In the genomic region with DNA sequence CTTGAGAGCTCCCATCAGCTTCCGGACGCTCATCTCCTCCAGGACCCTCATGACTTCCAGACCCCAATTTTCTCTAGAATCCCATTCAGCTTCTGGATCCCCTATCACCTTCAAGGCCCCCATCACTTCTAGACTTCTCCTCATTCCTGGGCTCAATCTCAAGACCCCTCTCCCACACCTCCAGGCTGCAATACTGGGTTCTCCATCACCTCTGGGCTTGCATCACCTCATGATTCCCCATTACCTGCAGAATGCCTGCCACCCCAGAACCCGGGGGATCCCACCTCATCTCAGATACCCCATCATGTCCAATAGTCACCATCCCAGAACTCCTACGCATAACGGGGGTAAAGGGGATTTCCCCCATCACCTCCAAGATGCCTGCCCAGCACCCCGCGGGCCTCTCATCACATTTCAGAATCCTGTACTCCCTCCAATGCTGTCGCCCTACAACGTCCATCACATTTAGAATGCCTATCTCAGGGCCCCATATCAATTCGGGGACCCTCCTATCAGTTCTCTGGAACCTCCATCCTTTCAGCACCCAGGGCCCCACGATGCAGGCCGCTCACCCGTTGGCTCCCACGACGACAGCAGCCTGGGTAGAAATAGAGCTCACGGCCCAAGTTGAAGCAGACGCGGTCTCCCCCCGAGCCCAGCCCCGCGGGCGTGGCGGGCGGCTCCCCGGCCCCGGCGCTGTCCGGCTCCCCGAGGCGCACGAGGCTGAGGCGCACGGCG, we compare ENCODE assay signal across 8 cellular contexts. TPM values are rescaled to one million over a fixed set of nuclear protein-coding genes. Genes with fewer than 3 reads are reported as not detected.
A peak's percentile ranks its signal among the peaks of the same experiment; 100 is the strongest.
DNase-seq lines count a peak whose midpoint lies in the region; ATAC-seq and TF ChIP-seq lines count a peak whose summit lies in the region.

No MANE protein-coding gene starts in this region.

- H2AFZ ChIP-seq in mesenchymal stem cell (ENCODE audit: low read depth, low read length) = peak overlapping the region; percentile 44

- H3K4me2 ChIP-seq in mesenchymal stem cell (ENCODE audit: low read length, poor library complexity, severe bottlenecking) = peak overlapping the region; percentile 51

- H4K91ac ChIP-seq in mesenchymal stem cell (ENCODE audit: low read length) = peak overlapping the region; percentile 97

- peak overlapping the region; percentile 83 for H2BK15ac ChIP-seq in mesenchymal stem cell (ENCODE audit: low read depth, poor library complexity, severe bottlenecking)

- TF ChIP-seq POLR2A in uterus (IDR thresholded peaks at IDR 0.05) = no peak

- H3K4me3 ChIP-seq in astrocyte of the spinal cord (ENCODE audit: low read depth, low read length) (peak overlapping the region; percentile 71), mesenchymal stem cell (ENCODE audit: insufficient read depth in 1 of 2, low read depth in 1 of 2, low read length in 2 of 2) (peak overlapping the region; percentile 96 to 98), uterus (peak overlapping the region; percentile 52 to 80)

- H3K9me3 ChIP-seq in mesenchymal stem cell (ENCODE audit: control insufficient read depth, low read length) = no peaks in the 10 kb centered on the region
- no peaks in the 10 kb centered on the region for H3K9me3 ChIP-seq in uterus

- peak overlapping the region; percentile 34 to 92 for H3K4ac ChIP-seq in mesenchymal stem cell (ENCODE audit: low read depth in 1 of 2, low read length in 2 of 2)

- peak overlapping the region; percentile 97 for H2BK120ac ChIP-seq in mesenchymal stem cell (ENCODE audit: low read depth, low read length)

- 9% methylated on average over 31 of the region's 34 CpGs for WGBS in mesenchymal stem cell

- peaks cover 13% of the 10 kb centered on the region for H3K4me1 ChIP-seq in mesenchymal stem cell (ENCODE audit: control insufficient read depth, insufficient read depth, low read depth, low read length)
- peaks cover 0 to 4% of the 10 kb centered on the region in 2 donors for H3K4me1 ChIP-seq in uterus

- H3K27me3 ChIP-seq in mesenchymal stem cell (ENCODE audit: control insufficient read depth in 1 of 2, insufficient read depth in 1 of 2, low read length in 2 of 2) (no peaks in the 10 kb centered on the region), uterus (no peaks in the 10 kb centered on the region)

- DNase-seq in astrocyte of the spinal cord (ENCODE audit: low read depth, low spot score) = no peak
- DNase-seq in mesenchymal stem cell = no peak
- no peak for DNase-seq in uterus
- DNase-seq in NCI-H526 treated with DMSO at 0.1 percent for 48 hours (lab: John Stamatoyannopoulos, UW) = no peak
- DNase-seq in NCI-H187 (lab: John Stamatoyannopoulos, UW) = no peak

- TF ChIP-seq CTCF in astrocyte of the spinal cord (IDR thresholded peaks at IDR 0.05; ENCODE audit: low read depth, low read length) = no peak
- no peak for TF ChIP-seq CTCF in uterus (IDR thresholded peaks at IDR 0.05)

- H4K8ac ChIP-seq in mesenchymal stem cell (ENCODE audit: low read length) = peak overlapping the region; percentile 98

- peak overlapping the region in 1 of 2 experiments; percentile 79 for H3K14ac ChIP-seq in mesenchymal stem cell (ENCODE audit: low read length in 2 of 2)

- peak overlapping the region in 1 of 2 experiments; percentile 96 for H3K23ac ChIP-seq in mesenchymal stem cell (ENCODE audit: low read length in 2 of 2)

- H3K27ac ChIP-seq in mesenchymal stem cell (ENCODE audit: low read length, poor library complexity, severe bottlenecking) = no peak overlapping the region
- peak overlapping the region; percentile 62 to 85 for H3K27ac ChIP-seq in uterus

- H3K79me1 ChIP-seq in mesenchymal stem cell (replicated peaks; ENCODE audit: low read length, poor library complexity, severe bottlenecking) = peaks cover 12% of the 10 kb centered on the region

- H2BK12ac ChIP-seq in mesenchymal stem cell (ENCODE audit: low read length in 2 of 2) = no peak overlapping the region

- ATAC-seq in GM18511 (IDR thresholded peaks at IDR 0.05; ENCODE audit: unreplicated experiment) (peak; percentile 27), HG03135 (IDR thresholded peaks at IDR 0.05; ENCODE audit: unreplicated experiment) (peak; percentile 17), HG02884 (IDR thresholded peaks at IDR 0.05; ENCODE audit: unreplicated experiment) (no peak)

- H3K9ac ChIP-seq in mesenchymal stem cell (ENCODE audit: low read length) = peak overlapping the region; percentile 97

- H2AK5ac ChIP-seq in mesenchymal stem cell (ENCODE audit: low read length, severe bottlenecking) = no peak overlapping the region

- H2BK5ac ChIP-seq in mesenchymal stem cell (ENCODE audit: low read depth, low read length, poor library complexity, severe bottlenecking) = peak overlapping the region; percentile 89

- peak overlapping the region; percentile 98 to 99 for H3K18ac ChIP-seq in mesenchymal stem cell (ENCODE audit: low read depth in 1 of 2, low read length in 2 of 2)

- in situ Hi-C loops in astrocyte of the spinal cord (cut with HindIII; ENCODE audit: low sequenced_read_pairs) = no loop called here

- peaks cover 30 to 35% of the 10 kb centered on the region in 2 experiments for H3K36me3 ChIP-seq in mesenchymal stem cell (ENCODE audit: control insufficient read depth in 1 of 2, insufficient read depth in 2 of 2, low read depth in 1 of 2, low read length in 2 of 2)
- H3K36me3 ChIP-seq in uterus = no peaks in the 10 kb centered on the region

- intact Hi-C loops in uterus (cut with DNase I; ENCODE audit: low total_unique reads) = no loop called here

RNA-seq across cellular contexts. Expression of a gene that starts 0.7 kb away (rescaled TPM):
- polyA plus RNA-seq in mesenchymal stem cell (2013, experiment 1 of 2) = 35.9 TPM
- 32.6 TPM for polyA plus RNA-seq in mesenchymal stem cell (2013, experiment 2 of 2)
- 100 to 1,000 TPM in 1 of 4 donors, 10 to 100 TPM in 2, 1 to 10 TPM in 1; 4.4 to 103 (median 36.9) TPM for total RNA-seq in uterus

RNA-seq across cellular contexts. Expression of a gene that starts 9.6 kb away (rescaled TPM):
- 54.2 TPM for polyA plus RNA-seq in mesenchymal stem cell (2013, experiment 1 of 2)
- 51.7 TPM for polyA plus RNA-seq in mesenchymal stem cell (2013, experiment 2 of 2)
- 100 to 1,000 TPM in 1 of 4 donors, 10 to 100 TPM in 3; 15.3 to 211 (median 43.8) TPM for total RNA-seq in uterus

RNA-seq across cellular contexts. Expression of a gene that starts 22.9 kb away (rescaled TPM):
- 16.0 TPM for polyA plus RNA-seq in mesenchymal stem cell (2013, experiment 1 of 2)
- 14.5 TPM for polyA plus RNA-seq in mesenchymal stem cell (2013, experiment 2 of 2)
- total RNA-seq in uterus = 10 to 100 TPM in 2 of 4 donors, 1 to 10 TPM in 2; 4.4 to 48.9 (median 12.5) TPM

RNA-seq across cellular contexts. Expression of a gene that starts 23.2 kb away (rescaled TPM):
- polyA plus RNA-seq in mesenchymal stem cell (2013, experiment 1 of 2) = 0.01 TPM
- polyA plus RNA-seq in mesenchymal stem cell (2013, experiment 2 of 2) = not detected
- total RNA-seq in uterus = under 1 TPM in 2 of 4 donors, not detected in 2; 0.14 to 0.40 TPM

RNA-seq across cellular contexts. Expression of a gene that starts 58.7 kb away (rescaled TPM):
- not detected for polyA plus RNA-seq in mesenchymal stem cell (2013, experiment 1 of 2)
- not detected for polyA plus RNA-seq in mesenchymal stem cell (2013, experiment 2 of 2)
- total RNA-seq in uterus = not detected
